In the genomic region with DNA sequence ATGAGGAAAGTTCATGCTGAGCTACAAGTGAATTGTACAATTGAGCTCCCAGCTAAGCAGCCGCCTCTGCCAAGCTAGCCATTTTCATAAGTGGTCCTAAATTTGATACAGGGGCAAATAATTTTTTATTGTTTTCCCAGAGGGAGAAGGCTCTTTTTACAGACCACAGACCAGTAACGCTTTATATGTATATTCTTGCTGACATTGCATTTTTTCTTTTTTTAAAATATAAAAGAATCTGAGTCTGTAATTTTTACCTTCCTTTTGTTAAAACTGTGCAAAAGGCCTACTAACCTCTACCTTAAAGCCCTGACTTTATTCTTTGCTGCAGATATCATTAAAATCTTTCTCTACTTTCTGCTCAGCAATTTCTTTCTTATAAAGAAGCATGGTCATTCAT, we compare ENCODE assay signal across 25 cellular contexts.
"Had no signal": no experiment of that assay in that cellular context is flagged by ENCODE, and none has a peak within 500 bp of the region (broad histone marks: within the 10 kb centered on the region; RNA-seq: fewer than 3 reads in every experiment).

No MANE protein-coding gene starts in this region.

- ATAC-seq: activated CD4-positive, CD25-positive, alpha-beta regulatory T cell treated with anti-CD3 and anti-CD28 coated beads, Interleukin-2, amount 50 U/mL, for 24 hours; activated CD8-positive, alpha-beta memory T cell treated with anti-CD3 and anti-CD28 coated beads, Interleukin-2, amount 10 ng/mL, durations not matched to agents 7 days and 5 days; activated CD8-positive, alpha-beta T cell treated with anti-CD3 and anti-CD28 coated beads for 36 hours; gastrocnemius medialis; naive thymus-derived CD4-positive, alpha-beta T cell; stimulated activated memory B cell treated with anti-CD40 and anti-IgM and Interleukin-4, amounts not matched to agents 10 μg/mL and 1 μg/mL and 100 μg/mL, for 72 hours had no signal

- H3K27ac ChIP-seq: esophagus squamous epithelium, gastrocnemius medialis, left ventricle myocardium inferior, sigmoid colon, transverse colon, VCaP had no signal

- H3K4me1 ChIP-seq: esophagus squamous epithelium, gastrocnemius medialis, left ventricle myocardium inferior, sigmoid colon, transverse colon had no signal

- H3K9me3 ChIP-seq: esophagus squamous epithelium, gastrocnemius medialis, left ventricle myocardium inferior, sigmoid colon, transverse colon had no signal

- H3K4me2 ChIP-seq: smooth muscle cell had no signal

- H3K27me3 ChIP-seq: esophagus squamous epithelium, gastrocnemius medialis, sigmoid colon, transverse colon had no signal

- FAIRE-seq: bronchial epithelial cell, urothelium cell line had no signal

- H3K4me3 ChIP-seq: esophagus squamous epithelium, gastrocnemius medialis, left ventricle myocardium inferior, sigmoid colon, smooth muscle cell, transverse colon had no signal

- H3K36me3 ChIP-seq: esophagus squamous epithelium, gastrocnemius medialis, left ventricle myocardium inferior, sigmoid colon, transverse colon had no signal

- DNase-seq: activated CD4-positive, alpha-beta T cell treated with anti-CD3 and anti-CD28 coated beads, Interleukin-2, amount 10 ng/mL, durations not matched to agents 24 days and 14 days; activated CD8-positive, alpha-beta memory T cell treated with anti-CD3 and anti-CD28 coated beads, Interleukin-2, amount 10 ng/mL, durations not matched to agents 7 days and 5 days; activated CD8-positive, alpha-beta T cell treated with anti-CD3 and anti-CD28 coated beads for 36 hours; activated effector memory CD4-positive, alpha-beta T cell treated with anti-CD3 and anti-CD28 coated beads, Interleukin-2, amount 50 U/mL, for 16 hours; activated naive CD4-positive, alpha-beta T cell treated with anti-CD3 and anti-CD28 coated beads, Interleukin-2, amount 10 ng/mL, durations not matched to agents 7 days and 5 days; activated T-cell treated with anti-CD3 and anti-CD28 coated beads for 4 hours; amygdala; cerebellar nuclear complex; cortex of kidney; endodermal cell; esophagus squamous epithelium; gastrocnemius medialis; hippocampal formation; left ventricle myocardium inferior; naive thymus-derived CD4-positive, alpha-beta T cell; occipital lobe; sigmoid colon; stimulated activated CD4-positive, alpha-beta T cell treated with anti-CD3 and anti-CD28 coated beads, Interleukin-15, amount 100 ng/mL, for 24 hours; transverse colon had no signal
